10 cellular contexts compared by ENCODE assay signal in genomic region chr10:97117372-97117771, GRCh38.
DNase-seq lines count a peak whose midpoint lies in the region; ATAC-seq, FAIRE-seq and TF ChIP-seq lines count a peak whose summit lies in the region.
"Had no signal": no experiment of that assay in that cellular context is flagged by ENCODE, and none has a peak within 500 bp of the region (broad histone marks: within the 10 kb centered on the region; RNA-seq: fewer than 3 reads in every experiment).

No MANE protein-coding gene starts in this region.

- intact Hi-C loops in Caco-2 (cut with micrococcal nuclease; ENCODE audit: unreplicated experiment), result loop anchor here (1.0 kb wide), 1 partner anchor 44 kb away; no protein-coding TSS in a partner anchor
- intact Hi-C loops in kidney (cut with DNase I), result no loop called here

- no peak overlapping the region for H3K9ac ChIP-seq in kidney (ENCODE audit: low read length in 2 of 2)

- H3K27me3 ChIP-seq in Caco-2 (replicated peaks; ENCODE audit: control insufficient read depth, insufficient read depth, low read length) (no peaks in the 10 kb centered on the region; the same call in 1 of the 2 replicates), RWPE2 (ENCODE audit: insufficient read depth, poor library complexity, severe bottlenecking) (peaks cover 5% of the 10 kb centered on the region), hepatocyte (no peaks in the 10 kb centered on the region)

- 75% methylated on average over 3 of the region's 3 CpGs for WGBS in hepatocyte (ENCODE audit: low lambda C conversion rate, missing lambda C conversion rate)

- no peaks in the 10 kb centered on the region for H3K9me2 ChIP-seq in hepatocyte (replicated peaks; ENCODE audit: insufficient read depth)

- no peak overlapping the region for H2AFZ ChIP-seq in hepatocyte

- H3K9me3 Mint-ChIP-seq in Caco-2 (ENCODE audit: unreplicated experiment), result no peaks in the 10 kb centered on the region

- no peaks in the 10 kb centered on the region for H3K4me1 Mint-ChIP-seq in Caco-2 (ENCODE audit: low read depth, unreplicated experiment)

- CTCF ChIA-PET in Caco-2 (lab: Charles Lee), result interaction anchor here (2.3 kb wide), 1 partner anchor 44 kb away, joined by 18 read pairs; no protein-coding TSS in a partner anchor
- CTCF ChIA-PET in HEK293 (lab: Yijun Ruan, JAX), result interaction anchor here (0.6 to 3.4 kb wide), 10 partner anchors 12 to 742 kb away, joined by 3 to 26 read pairs (median 4); partner anchors contain the start of gene TLL2

- no peak; the same call in 2 of the 3 replicates for ATAC-seq in RWPE2 (ENCODE audit: low read depth)
- no peak for ATAC-seq in HG02623 (IDR thresholded peaks at IDR 0.05; ENCODE audit: unreplicated experiment)

- BruUV-seq in Caco-2 (replicated peaks; lab: Mats Ljungman, UMichigan), result no TSS peak

- DNase-seq in Caco-2 (peak in 1 of 2 experiments; percentile 29), RWPE2 (ENCODE audit: low spot score) (no peak), hepatocyte (ENCODE audit: low spot score) (no peak), kidney (no peak), SKM-1 treated with dmso at 0.1 percent for 144 hours (lab: John Stamatoyannopoulos, UW; ENCODE audit: unreplicated experiment) (no peak)
- no peak for DNase-seq in stimulated activated CD4-positive, alpha-beta T cell treated with anti-CD3 and anti-CD28 coated beads, Interleukin-1b, Interleukin-23, amount 100 ng/mL, for 48 hours
- DNase-seq: HCEC 1CT, NCI-H1048 had no signal

- H3K79me2 ChIP-seq in hepatocyte, result no peaks in the 10 kb centered on the region

- no peak overlapping the region for H3K4me3 ChIP-seq in Caco-2 (ENCODE audit: low read depth, low read length)
- no peak overlapping the region for H3K4me3 ChIP-seq in HEK293 (ENCODE audit: low read depth, low read length)
- no peak overlapping the region for H3K4me3 ChIP-seq in RWPE2 (ENCODE audit: severe bottlenecking)
- no peak overlapping the region for H3K4me3 ChIP-seq in hepatocyte
- H3K4me3 ChIP-seq in kidney (ENCODE audit: low read length in 2 of 2), result no peak overlapping the region

- POLR2A ChIA-PET in Caco-2 (lab: Charles Lee) (no interaction called here), HEK293 (lab: Yijun Ruan, JAX) (no interaction called here)

- TF ChIP-seq CTCF in Caco-2 (IDR thresholded peaks at IDR 0.05; ENCODE audit: insufficient read depth in 1 of 2, low read depth in 1 of 2, low read length in 1 of 2, severe bottlenecking in 1 of 2, unreplicated experiment in 1 of 2), result peak; percentile 31 to 32
- TF ChIP-seq CTCF in HEK293 (tag by site-specific recombination; IDR thresholded peaks at IDR 0.05), result 0 out of 2 replicates have a peak, but pooled peaks have one; percentile 12
- peak; percentile 42 for TF ChIP-seq CTCF in RWPE2 (IDR thresholded peaks at IDR 0.05; ENCODE audit: poor library complexity, severe bottlenecking)
- TF ChIP-seq CTCF in hepatocyte (IDR thresholded peaks at IDR 0.05; ENCODE audit: poor library complexity), result peak; percentile 31
- no peak for TF ChIP-seq CTCF in kidney (IDR thresholded peaks at IDR 0.05; ENCODE audit: borderline replicate concordance, extremely low read depth, insufficient read depth)

- H3K4me1 ChIP-seq in Caco-2, result no peaks in the 10 kb centered on the region
- H3K4me1 ChIP-seq in HEK293 (ENCODE audit: control insufficient read depth, insufficient read depth, low read length), result no peaks in the 10 kb centered on the region
- H3K4me1 ChIP-seq in RWPE2 (ENCODE audit: insufficient read depth, poor library complexity, severe bottlenecking), result no peaks in the 10 kb centered on the region
- H3K4me1 ChIP-seq in hepatocyte (ENCODE audit: insufficient read depth), result no peaks in the 10 kb centered on the region
- no peaks in the 10 kb centered on the region for H3K4me1 ChIP-seq in kidney (ENCODE audit: control insufficient read depth in 1 of 2, insufficient read depth in 1 of 2, low read depth in 1 of 2, low read length in 2 of 2)

- H3K27me3 Mint-ChIP-seq in Caco-2 (ENCODE audit: insufficient read depth, unreplicated experiment), result peaks cover 19% of the 10 kb centered on the region

- H3K27ac Mint-ChIP-seq in Caco-2 (ENCODE audit: unreplicated experiment), result no peak overlapping the region

- H3K36me3 Mint-ChIP-seq in Caco-2 (ENCODE audit: insufficient read depth, unreplicated experiment), result no peaks in the 10 kb centered on the region

- H3K27ac ChIP-seq in HEK293 (ENCODE audit: extremely low read depth, low read depth, low read length) (no peak overlapping the region), RWPE2 (ENCODE audit: poor library complexity, severe bottlenecking) (no peak overlapping the region), hepatocyte (no peak overlapping the region), kidney (ENCODE audit: low read depth in 2 of 2, low read length in 2 of 2) (no peak overlapping the region)

- H3K4me2 ChIP-seq in hepatocyte, result no peak overlapping the region

- H3K36me3 ChIP-seq in Caco-2 (ENCODE audit: control insufficient read depth, insufficient read depth, low read length), result no peaks in the 10 kb centered on the region
- H3K36me3 ChIP-seq in HEK293 (ENCODE audit: control insufficient read depth in 2 of 2, insufficient read depth in 1 of 2, low read length in 2 of 2), result no peaks in the 10 kb centered on the region
- H3K36me3 ChIP-seq in RWPE2 (ENCODE audit: low read depth), result no peaks in the 10 kb centered on the region
- H3K36me3 ChIP-seq in hepatocyte (replicated peaks; ENCODE audit: insufficient read depth, low read depth), result no peaks in the 10 kb centered on the region
- H3K36me3 ChIP-seq in kidney (ENCODE audit: control insufficient read depth in 1 of 2, insufficient read depth in 2 of 2, low read length in 2 of 2), result no peaks in the 10 kb centered on the region

- no peak overlapping the region for H3K4me3 Mint-ChIP-seq in Caco-2 (ENCODE audit: unreplicated experiment)

- no peak for FAIRE-seq in kidney (lab: Jason Lieb, UNC)

- H4K20me1 ChIP-seq in hepatocyte (ENCODE audit: insufficient read depth, poor library complexity, severe bottlenecking), result no peaks in the 10 kb centered on the region

- H3K9me3 ChIP-seq in Caco-2 (no peaks in the 10 kb centered on the region), HEK293 (ENCODE audit: control insufficient read depth, insufficient read depth, low read depth, low read length) (no peaks in the 10 kb centered on the region), RWPE2 (ENCODE audit: severe bottlenecking) (no peaks in the 10 kb centered on the region), hepatocyte (ENCODE audit: low read depth) (no peaks in the 10 kb centered on the region), kidney (ENCODE audit: control insufficient read depth in 1 of 2, low read length in 2 of 2) (no peaks in the 10 kb centered on the region)

TF ChIP-seq in HEK293, 187 proteins besides CTCF, POLR2A, EP300 and RAD21:
- TF ChIP-seq ZNF548 (tag by site-specific recombination; IDR thresholded peaks at IDR 0.05) (no peak), BCL11B (tag by site-specific recombination; IDR thresholded peaks at IDR 0.05; ENCODE audit: low read depth) (no peak), REST (tag by site-specific recombination; IDR thresholded peaks at IDR 0.05) (no peak), IKZF3 (tag by site-specific recombination; IDR thresholded peaks at IDR 0.05) (no peak), ZNF654 (tag by site-specific recombination; IDR thresholded peaks at IDR 0.05; ENCODE audit: low read depth) (peak; percentile 20), ZNF391 (tag by site-specific recombination; IDR thresholded peaks at IDR 0.05; ENCODE audit: borderline replicate concordance, low read depth) (peak; percentile 94), ZNF121 (tag by site-specific recombination; IDR thresholded peaks at IDR 0.05) (no peak)
